ENCODE assay signal across 29 cellular contexts in genomic region chr1:53467391-53467790, GRCh38.
"Had no signal": no experiment of that assay in that cellular context is flagged by ENCODE, and none has a peak within 500 bp of the region (broad histone marks: within the 10 kb centered on the region; RNA-seq: fewer than 3 reads in every experiment).

No MANE protein-coding gene starts in this region.

- H3K4me1 ChIP-seq: foreskin keratinocyte, parathyroid adenoma, psoas muscle had no signal

- ATAC-seq: activated naive CD4-positive, alpha-beta T cell treated with anti-CD3 and anti-CD28 coated beads, Interleukin-2, amount 50 U/mL, for 72 hours; foreskin keratinocyte; heart left ventricle; left colon; naive thymus-derived CD4-positive, alpha-beta T cell; psoas muscle; stimulated activated memory B cell treated with anti-CD40 and anti-IgM and Interleukin-4, amounts not matched to agents 10 μg/mL and 1 μg/mL and 100 μg/mL, for 72 hours; stimulated activated naive CD8-positive, alpha-beta T cell treated with anti-CD3 and anti-CD28 coated beads, Interleukin-15, amount 100 ng/mL, for 72 hours had no signal

- H3K9me3 ChIP-seq: esophagus muscularis mucosa, heart left ventricle, psoas muscle, vagina had no signal

- H3K4me2 ChIP-seq: smooth muscle cell had no signal

- H3K27me3 ChIP-seq: heart left ventricle, vagina had no signal

- H3K4me3 ChIP-seq: esophagus muscularis mucosa, heart left ventricle, psoas muscle, smooth muscle cell, vagina had no signal

- H3K36me3 ChIP-seq: esophagus muscularis mucosa, heart left ventricle, vagina had no signal

- H3K9ac ChIP-seq: parathyroid adenoma had no signal

- DNase-seq: activated CD4-positive, alpha-beta memory T cell treated with anti-CD3 and anti-CD28 coated beads for 36 hours; activated CD4-positive, alpha-beta T cell treated with anti-CD3 and anti-CD28 coated beads for 48 hours; activated naive CD4-positive, alpha-beta T cell; activated T-cell treated with anti-CD3 and anti-CD28 coated beads, Interleukin-2, amount 50 U/mL, for 48 hours; anterior cingulate cortex; dermis blood vessel endothelial cell; effector CD4-positive, alpha-beta T cell; foreskin keratinocyte; heart left ventricle; hypothalamus; immature natural killer cell; kidney; left colon; mammary epithelial cell; naive thymus-derived CD4-positive, alpha-beta T cell; psoas muscle; stimulated activated CD4-positive, alpha-beta T cell treated with anti-CD3 and anti-CD28 coated beads, Interleukin-1b, Interleukin-23, amount 100 ng/mL, for 48 hours; stimulated activated CD4-positive, alpha-beta T cell treated with anti-CD3 and anti-CD28 coated beads, Interleukin-4, amount 100 ng/mL, for 4 hours; stimulated activated CD8-positive, alpha-beta memory T cell treated with anti-CD3 and anti-CD28 coated beads, Interleukin-4, amount 100 ng/mL, for 48 hours; stimulated activated naive CD8-positive, alpha-beta T cell treated with anti-CD3 and anti-CD28 coated beads, Interleukin-15, amount 100 ng/mL, for 72 hours; substantia nigra; T1000 had no signal

- H3K27ac ChIP-seq: esophagus muscularis mucosa, foreskin keratinocyte, heart left ventricle, parathyroid adenoma, psoas muscle, vagina, VCaP had no signal
